In genomic region chr7:73557397-73558257, GRCh38 we compare ENCODE assay signal across 8 cellular contexts.
DNase-seq lines count a peak whose midpoint lies in the region; ATAC-seq lines count a peak whose summit lies in the region.

TSS of gene BCL7B (minus strand) at chr7:73557690. CDS start at chr7:73557578, 112 bp downstream.

- DNase-seq in AG08396 (ENCODE audit: low spot score) (peak; percentile 98), NCI-H510A (lab: John Stamatoyannopoulos, UW) (peak; percentile 52), medulla oblongata (ENCODE audit: extremely low spot score) (peak; percentile 78)
- peak; percentile 22 to 68 for DNase-seq in activated CD8-positive, alpha-beta memory T cell treated with anti-CD3 and anti-CD28 coated beads for 1 hour (ENCODE audit: extremely low read depth in 1 of 2, low read depth in 1 of 2)
- DNase-seq in effector memory CD4-positive, alpha-beta T cell, result peak; percentile 67 to 70 (median 68)
- peak; percentile 54 to 73 (median 54) for DNase-seq in stimulated activated CD4-positive, alpha-beta T cell treated with anti-CD3 and anti-CD28 coated beads, TNF-alpha, amount 100 ng/mL, for 48 hours (ENCODE audit: low read depth in 3 of 3)

- ATAC-seq in GM18867 (IDR thresholded peaks at IDR 0.05; ENCODE audit: unreplicated experiment), result peak; percentile 45
- ATAC-seq in HG03103 (IDR thresholded peaks at IDR 0.05; ENCODE audit: low read depth, unreplicated experiment), result peak; percentile 40

- peaks cover 21% of the 10 kb centered on the region for H3K4me1 ChIP-seq in effector memory CD4-positive, alpha-beta T cell (ENCODE audit: control insufficient read depth, insufficient read depth, low read length, poor library complexity, severe bottlenecking)

- H3K27ac ChIP-seq in effector memory CD4-positive, alpha-beta T cell (ENCODE audit: insufficient read depth, low read length, poor library complexity, severe bottlenecking), result peak within 1 kb of the TSS; percentile 100

- peak within 1 kb of the TSS; percentile 88 for H3K4me3 ChIP-seq in effector memory CD4-positive, alpha-beta T cell (ENCODE audit: insufficient read depth, low read depth, low read length, poor library complexity, severe bottlenecking)

- peaks cover 6% of the 10 kb centered on the region for H3K36me3 ChIP-seq in effector memory CD4-positive, alpha-beta T cell (ENCODE audit: control insufficient read depth, insufficient read depth, low read length)

- no peaks in the 10 kb centered on the region for H3K27me3 ChIP-seq in effector memory CD4-positive, alpha-beta T cell (replicated peaks; ENCODE audit: control insufficient read depth, insufficient read depth, low read length, poor library complexity, severe bottlenecking)

- H3K9me3 ChIP-seq in effector memory CD4-positive, alpha-beta T cell (ENCODE audit: control insufficient read depth, low read length), result no peaks in the 10 kb centered on the region

Comparison
In these comparisons a context has a peak if more than half of its experiments do, and no peak if none do; other contexts are left out.
1. Peak in every context shown above with its lines: DNase-seq, ATAC-seq, H3K4me3 ChIP-seq and H3K27ac ChIP-seq.
2. DNase-seq: peak in every context shown above with its lines; median percentile 98 in AG08396; 78 in medulla oblongata; 68 in effector memory CD4-positive, alpha-beta T cell; 54 in stimulated activated CD4-positive, alpha-beta T cell treated with anti-CD3 and anti-CD28 coated beads, TNF-alpha, amount 100 ng/mL, for 48 hours; 52 in NCI-H510A; 45 in activated CD8-positive, alpha-beta memory T cell treated with anti-CD3 and anti-CD28 coated beads for 1 hour.